Comparison of ENCODE assay signal across 8 cellular contexts in the genomic region with DNA sequence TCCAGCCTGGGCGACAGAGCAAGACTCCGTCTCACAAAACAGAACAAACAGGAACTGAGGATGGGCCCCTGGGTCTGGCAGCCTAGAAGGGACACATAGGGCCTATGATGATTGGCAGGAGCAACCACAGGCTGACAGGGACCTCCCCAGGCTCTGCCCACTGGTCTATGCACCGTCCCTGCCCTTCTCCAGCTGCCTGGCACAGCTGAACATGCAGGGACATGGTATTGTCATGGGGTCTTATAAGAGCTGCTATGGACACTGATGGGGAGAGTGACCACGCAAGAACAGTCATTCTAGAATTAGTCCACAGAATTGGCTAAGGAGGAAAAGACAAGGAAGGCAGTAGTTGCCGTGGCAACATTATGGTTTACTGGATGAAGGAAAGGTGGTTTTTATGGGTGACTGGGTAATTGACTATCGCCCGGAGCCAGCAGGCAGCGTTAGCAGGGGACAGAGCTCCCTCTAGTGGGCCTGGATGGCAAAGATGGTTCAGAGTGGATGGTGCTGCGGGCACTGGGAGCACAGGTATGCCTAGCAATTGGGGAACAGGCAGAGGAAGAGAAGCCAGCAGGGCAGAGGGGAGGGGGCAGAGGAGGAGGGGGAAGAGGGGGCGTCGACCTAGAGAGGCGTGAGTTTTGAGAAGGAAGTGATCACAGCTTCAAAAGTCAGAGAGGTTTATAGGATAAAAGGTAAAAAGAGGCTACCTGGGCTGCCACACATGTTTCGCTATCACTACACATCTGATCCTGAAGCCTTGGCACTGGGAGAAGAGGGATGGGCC.
A peak's percentile ranks its signal among the peaks of the same experiment; 100 is the strongest.
DNase-seq lines count a peak whose midpoint lies in the region; ATAC-seq and TF ChIP-seq lines count a peak whose summit lies in the region.

No MANE protein-coding gene starts in this region.

- no peaks in the 10 kb centered on the region for H3K36me3 Mint-ChIP-seq in T-helper 2 cell treated with Interferon-gamma antibody and Interleukin-4, amounts not matched to agents 5 μg/mL and 100 μg/mL, for 36 hours (ENCODE audit: low read depth)

- H3K27me3 Mint-ChIP-seq in T-helper 2 cell treated with Interferon-gamma antibody and Interleukin-4, amounts not matched to agents 5 μg/mL and 100 μg/mL, for 36 hours (ENCODE audit: low read depth), result peaks cover 7% of the 10 kb centered on the region

- TF ChIP-seq CTCF in GM10248 (IDR thresholded peaks at IDR 0.05; ENCODE audit: control extremely low read depth, extremely low read depth, low read depth, missing control alignments), result peak; percentile 99

- POLR2A ChIA-PET in GM10248 (lab: Yijun Ruan, JAX), result no interaction called here

- H3K4me1 Mint-ChIP-seq in T-helper 2 cell treated with Interferon-gamma antibody and Interleukin-4, amounts not matched to agents 5 μg/mL and 100 μg/mL, for 36 hours (ENCODE audit: low read depth), result peaks cover 4% of the 10 kb centered on the region

- H3K9me3 Mint-ChIP-seq in T-helper 2 cell treated with Interferon-gamma antibody and Interleukin-4, amounts not matched to agents 5 μg/mL and 100 μg/mL, for 36 hours, result no peaks in the 10 kb centered on the region

- no peak overlapping the region for H3K4me3 Mint-ChIP-seq in T-helper 2 cell treated with Interferon-gamma antibody and Interleukin-4, amounts not matched to agents 5 μg/mL and 100 μg/mL, for 36 hours

- CTCF ChIA-PET in GM10248 (lab: Yijun Ruan, JAX), result interaction anchor here (0.7 to 2.0 kb wide), 38 partner anchors 8 to 372 kb away, joined by 3 to 16 read pairs (median 5); a partner anchor contains a TSS

- DNase-seq in GM10248 (ENCODE audit: extremely low spot score), result peak; percentile 87
- peak; percentile 81 to 83 for DNase-seq in NCI-H2081 (lab: John Stamatoyannopoulos, UW)
- peak; percentile 70 for DNase-seq in T-helper 2 cell treated with Interferon-gamma antibody and Interleukin-4, amounts not matched to agents 5 μg/mL and 100 μg/mL, for 36 hours (ENCODE audit: low spot score)
- peak in 54 of 58 donors; percentile 10 to 86 (median 44) for DNase-seq in anterior cingulate cortex (lab: John Stamatoyannopoulos, UW)
- peak; percentile 88 for DNase-seq in iPS DF 19.7 (ENCODE audit: low read depth, low spot score)
- DNase-seq in stimulated activated CD4-positive, alpha-beta T cell treated with anti-CD3 and anti-CD28 coated beads, Interleukin-12 subunit alpha, Interleukin-12 subunit beta, amount 100 ng/mL, for 4 hours, result peak; percentile 83

- peak; percentile 67 for ATAC-seq in HG02763 (IDR thresholded peaks at IDR 0.05; ENCODE audit: unreplicated experiment)
- ATAC-seq in GM19455 (IDR thresholded peaks at IDR 0.05; ENCODE audit: unreplicated experiment), result no peak

- H3K27ac Mint-ChIP-seq in T-helper 2 cell treated with Interferon-gamma antibody and Interleukin-4, amounts not matched to agents 5 μg/mL and 100 μg/mL, for 36 hours, result peak overlapping the region; percentile 52
